Comparison of ENCODE assay signal across 8 cellular contexts in genomic region chr2:231687133-231687852, GRCh38. TPM values are rescaled to one million over a fixed set of nuclear protein-coding genes. Genes with fewer than 3 reads are reported as not detected.
DNase-seq lines count a peak whose midpoint lies in the region; ATAC-seq, FAIRE-seq and TF ChIP-seq lines count a peak whose summit lies in the region.

No MANE protein-coding gene starts in this region.

- CTCF ChIA-PET in PC-3 (lab: Charles Lee) = interaction anchor here (0.6 kb wide), 1 partner anchor 80 kb away, joined by 7 read pairs; no protein-coding TSS in a partner anchor

- no peak overlapping the region for H3K9ac ChIP-seq in PC-3 (ENCODE audit: low read length)
- no peak overlapping the region for H3K9ac ChIP-seq in trophoblast cell (ENCODE audit: low read length)

- no peaks in the 10 kb centered on the region for H3K36me3 Mint-ChIP-seq in activated T-cell treated with anti-CD3 and anti-CD28 coated beads, Interleukin-2, amount 50 U/mL, for 72 hours (ENCODE audit: insufficient read depth in 2 of 2)

- H2AK5ac ChIP-seq in trophoblast cell (ENCODE audit: low read length) = peak overlapping the region; percentile 89

- FAIRE-seq in frontal cortex (lab: Jason Lieb, UNC) = no peak

- H4K12ac ChIP-seq in trophoblast cell (ENCODE audit: low read depth, low read length) = peak overlapping the region; percentile 68

- H3F3A ChIP-seq in PC-3 (ENCODE audit: low read length, unreplicated experiment) = no peaks in the 10 kb centered on the region

- H2BK5ac ChIP-seq in trophoblast cell (ENCODE audit: low read depth, low read length, poor library complexity) = no peak overlapping the region

- H3K79me1 ChIP-seq in trophoblast cell (ENCODE audit: low read length) = peaks cover 3% of the 10 kb centered on the region

- H3K4me1 ChIP-seq in PC-3 (ENCODE audit: insufficient read depth, low read length) (no peaks in the 10 kb centered on the region), trophoblast cell (ENCODE audit: control insufficient read depth in 1 of 2, insufficient read depth in 2 of 2, low read length in 2 of 2) (peaks cover 3 to 5% of the 10 kb centered on the region in 2 experiments), aorta (ENCODE audit: control insufficient read depth in 1 of 2, insufficient read depth in 2 of 2, low read length in 2 of 2) (no peaks in the 10 kb centered on the region)

- H4K20me1 ChIP-seq in PC-3 (ENCODE audit: low read length) = no peaks in the 10 kb centered on the region

- H3K4ac ChIP-seq in trophoblast cell (ENCODE audit: low read depth, low read length) = peak overlapping the region; percentile 42

- no TSS peak for BruUV-seq in PC-3 (replicated peaks; lab: Mats Ljungman, UMichigan)

- no peak overlapping the region for H3K4me3 ChIP-seq in PC-3 (ENCODE audit: low read length)
- peak overlapping the region; percentile 5 for H3K4me3 ChIP-seq in trophoblast cell (ENCODE audit: low read depth, low read length)
- no peak overlapping the region for H3K4me3 ChIP-seq in aorta (ENCODE audit: low read length in 2 of 2)

- H3K36me3 ChIP-seq in PC-3 (ENCODE audit: low read depth, low read length) = no peaks in the 10 kb centered on the region
- H3K36me3 ChIP-seq in trophoblast cell (ENCODE audit: control insufficient read depth in 1 of 2, insufficient read depth in 2 of 2, low read length in 2 of 2) = no peaks in the 10 kb centered on the region
- H3K36me3 ChIP-seq in aorta (ENCODE audit: control insufficient read depth in 1 of 2, insufficient read depth in 2 of 2, low read length in 1 of 2) = no peaks in the 10 kb centered on the region

- H3K9me3 ChIP-seq in PC-3 (ENCODE audit: low read length) (no peaks in the 10 kb centered on the region), trophoblast cell (ENCODE audit: insufficient read depth, low read depth, low read length) (no peaks in the 10 kb centered on the region), aorta (ENCODE audit: control insufficient read depth, low read length) (no peaks in the 10 kb centered on the region)

- H3K4me3 Mint-ChIP-seq in activated T-cell treated with anti-CD3 and anti-CD28 coated beads, Interleukin-2, amount 50 U/mL, for 72 hours = peak overlapping the region in 1 of 2 donors; percentile 39

- peak overlapping the region; percentile 50 for H2BK120ac ChIP-seq in trophoblast cell (ENCODE audit: insufficient read depth, low read length, poor library complexity)

- ATAC-seq in HG03159 (IDR thresholded peaks at IDR 0.05; ENCODE audit: unreplicated experiment) (peak; percentile 66), PC-3 (peak; percentile 60), aorta (ENCODE audit: low FRiP score) (peak; percentile 66)
- ATAC-seq in activated T-cell treated with anti-CD3 and anti-CD28 coated beads, Interleukin-2, amount 50 U/mL, for 72 hours (replicated peaks in 1 of 2) = peak; percentile 90 to 91

- H3K14ac ChIP-seq in trophoblast cell (ENCODE audit: low read length) = peak overlapping the region; percentile 62

- H3K4me1 Mint-ChIP-seq in activated T-cell treated with anti-CD3 and anti-CD28 coated beads, Interleukin-2, amount 50 U/mL, for 72 hours (ENCODE audit: low read depth) = peaks cover 33% of the 10 kb centered on the region

- intact Hi-C loops in PC-3 (cut with micrococcal nuclease) = no loop called here
- intact Hi-C loops in aorta (cut with DNase I) = no loop called here

- H3K79me2 ChIP-seq in PC-3 (ENCODE audit: low read length) (no peaks in the 10 kb centered on the region), trophoblast cell (ENCODE audit: control insufficient read depth, insufficient read depth, low read length, poor library complexity) (no peaks in the 10 kb centered on the region)

- H3K23ac ChIP-seq in trophoblast cell (ENCODE audit: low read length) = no peak overlapping the region

- H3K9me2 ChIP-seq in PC-3 (replicated peaks; ENCODE audit: low read length) = no peaks in the 10 kb centered on the region

- peak; percentile 57 for TF ChIP-seq CTCF in PC-3 (conservative IDR thresholded peaks at IDR 0.05; ENCODE audit: low read depth, low read length)

- WGBS in trophoblast cell (ENCODE audit: extremely low coverage, insufficient coverage, insufficient read length) = no CpG with 5 or more reads among the region's 14 CpGs
- WGBS in aorta, 2 donors = 44 to 45% methylated on average over 14 of the region's 14 CpGs

- peak overlapping the region; percentile 31 for H3K18ac ChIP-seq in trophoblast cell (ENCODE audit: low read length)

- H2AFZ ChIP-seq in PC-3 (ENCODE audit: low read length) = no peak overlapping the region
- peak overlapping the region; percentile 48 for H2AFZ ChIP-seq in trophoblast cell (ENCODE audit: insufficient read depth, low read length, poor library complexity)

- H4K8ac ChIP-seq in trophoblast cell (ENCODE audit: low read depth, low read length) = peak overlapping the region; percentile 90

- peak overlapping the region; percentile 67 for H4K91ac ChIP-seq in trophoblast cell (ENCODE audit: low read depth, low read length)

- H2BK12ac ChIP-seq in trophoblast cell (ENCODE audit: low read length) = peak overlapping the region; percentile 3

- H3K27ac Mint-ChIP-seq in activated T-cell treated with anti-CD3 and anti-CD28 coated beads, Interleukin-2, amount 50 U/mL, for 72 hours = no peak overlapping the region

- H3K27me3 ChIP-seq in PC-3 (ENCODE audit: low read length) (no peaks in the 10 kb centered on the region), trophoblast cell (ENCODE audit: insufficient read depth, low read length) (no peaks in the 10 kb centered on the region), aorta (ENCODE audit: control insufficient read depth in 1 of 2, insufficient read depth in 2 of 2, low read length in 1 of 2) (no peaks in the 10 kb centered on the region)

- no peak overlapping the region for H3K27ac ChIP-seq in PC-3 (ENCODE audit: low read length)
- H3K27ac ChIP-seq in trophoblast cell (ENCODE audit: low read depth, low read length) = no peak overlapping the region
- no peak overlapping the region for H3K27ac ChIP-seq in aorta (ENCODE audit: low read depth in 1 of 2, low read length in 2 of 2)

- H3K27me3 Mint-ChIP-seq in activated T-cell treated with anti-CD3 and anti-CD28 coated beads, Interleukin-2, amount 50 U/mL, for 72 hours (ENCODE audit: low read depth) = peaks cover 14% of the 10 kb centered on the region

- no peaks in the 10 kb centered on the region for H3K9me3 Mint-ChIP-seq in activated T-cell treated with anti-CD3 and anti-CD28 coated beads, Interleukin-2, amount 50 U/mL, for 72 hours

- DNase-seq in NK-92 treated with Interleukin-12 subunit alpha and Interleukin-12 subunit beta, amount 100 ng/mL, for 24 hours (lab: John Stamatoyannopoulos, UW) = peak; percentile 33
- no peak for DNase-seq in NK-92 (lab: John Stamatoyannopoulos, UW; ENCODE audit: unreplicated experiment)
- peak; percentile 31 for DNase-seq in PC-3
- peak; percentile 72 to 78 for DNase-seq in activated T-cell treated with anti-CD3 and anti-CD28 coated beads, Interleukin-2, amount 50 U/mL, for 72 hours
- DNase-seq in frontal cortex (ENCODE audit: low spot score in 2 of 2) = peak; percentile 74 to 76
- peak in 1 of 2 donors; percentile 52 for DNase-seq in trophoblast cell
- DNase-seq in aorta = peak; percentile 81 to 90

- H3K4me2 ChIP-seq in PC-3 (ENCODE audit: low read length) (no peak overlapping the region), trophoblast cell (ENCODE audit: low read length) (peak overlapping the region; percentile 40)

- POLR2A ChIA-PET in PC-3 (lab: Charles Lee; ENCODE audit: unreplicated experiment) = no interaction called here

RNA-seq across cellular contexts. Expression of gene PTMA, which starts 21.0 kb away (rescaled TPM):
- total RNA-seq in PC-3 (2014; rRNA removed) (1,625 and 2,032 TPM in 2 replicates), frontal cortex (958 TPM), aorta (100 to 1,000 TPM; 792 to 882 TPM)
- 1,000 to 10,000 TPM; 1,057 to 1,154 TPM for total RNA-seq in activated T-cell treated with anti-CD3 and anti-CD28 coated beads, Interleukin-2, amount 50 U/mL, for 72 hours
- polyA plus RNA-seq in trophoblast cell (2013) = 1,343 and 1,403 TPM in 2 replicates
- polyA plus RNA-seq in aorta = 1,000 to 10,000 TPM; 1,255 to 2,243 TPM
